In the genomic region with DNA sequence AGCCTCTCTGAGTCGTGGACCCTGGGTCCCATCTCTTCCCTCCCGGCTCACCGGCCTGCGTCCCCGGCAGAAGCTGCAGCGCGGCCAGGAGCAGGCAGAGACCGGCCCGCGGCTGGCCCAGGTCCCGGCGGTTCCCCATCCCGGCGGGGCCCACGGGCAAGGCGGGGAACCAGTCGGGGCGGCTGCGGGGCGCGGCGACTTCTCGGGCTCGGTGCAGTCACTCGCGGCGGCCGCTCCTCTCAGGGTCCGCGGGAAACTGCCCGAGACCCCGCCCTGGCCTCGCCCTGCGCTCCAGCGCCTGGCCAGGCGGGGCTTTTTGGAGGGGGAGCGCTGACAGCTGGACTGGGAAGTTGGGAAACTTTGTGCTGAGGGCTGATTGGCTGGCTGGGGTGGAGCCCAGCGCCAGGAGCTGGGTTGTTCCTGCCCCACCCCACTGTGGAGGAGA, we compare ENCODE assay signal across 11 cellular contexts. TPM values are rescaled to one million over a fixed set of nuclear protein-coding genes. Genes with fewer than 3 reads are reported as not detected.
DNase-seq lines count a peak whose midpoint lies in the region; ATAC-seq, FAIRE-seq and TF ChIP-seq lines count a peak whose summit lies in the region.
"Had no signal": no experiment of that assay in that cellular context is flagged by ENCODE, and none has a peak within 500 bp of the region (broad histone marks: within the 10 kb centered on the region; RNA-seq: fewer than 3 reads in every experiment).

A gene (minus strand): TSS at position 258 of the 445 bp plus-strand sequence. CDS start 119 bp downstream, at position 139.

- no peaks in the 10 kb centered on the region for H3K36me3 Mint-ChIP-seq in activated naive CD4-positive, alpha-beta T cell treated with anti-CD3 and anti-CD28 coated beads, Interleukin-2, amount 10 ng/mL, durations not matched to agents 7 days and 5 days
- peaks cover 9% of the 10 kb centered on the region for H3K36me3 Mint-ChIP-seq in endothelial cell (ENCODE audit: low read depth, unreplicated experiment)

- no peaks in the 10 kb centered on the region for H3K36me3 ChIP-seq in mucosa of descending colon (ENCODE audit: low read depth)
- H3K36me3 ChIP-seq: BLaER1 treated with 17β-estradiol and CSF1 and Interleukin-3, amounts not matched to agents 10 nM and 100 nM had no signal

- intact Hi-C loops in mucosa of descending colon (cut with DNase I, micrococcal nuclease), result no loop called here

- H3K4me3 ChIP-seq in mucosa of descending colon, result no peak within 1 kb of the TSS
- H3K4me3 ChIP-seq: BLaER1 treated with 17β-estradiol and CSF1 and Interleukin-3, amounts not matched to agents 10 nM and 100 nM had no signal

- DNase-seq in activated naive CD4-positive, alpha-beta T cell treated with anti-CD3 and anti-CD28 coated beads, Interleukin-2, amount 10 ng/mL, durations not matched to agents 7 days and 5 days, result no peak
- no peak for DNase-seq in activated naive CD4-positive, alpha-beta T cell treated with Interleukin-2 at 50 U/mL for 16 hours
- DNase-seq in endothelial cell (ENCODE audit: low spot score), result no peak
- DNase-seq in mucosa of descending colon, result peak; percentile 35 to 73 (median 59)
- peak; percentile 48 for DNase-seq in urothelium cell line (ENCODE audit: low spot score)
- no peak for DNase-seq in central memory CD4-positive, alpha-beta T cell
- DNase-seq in SKM-1 treated with dmso at 0.1 percent for 144 hours (lab: John Stamatoyannopoulos, UW; ENCODE audit: unreplicated experiment), result no peak
- DNase-seq: NCI-H1417; stimulated activated naive B cell treated with anti-CD40 and anti-IgM and Interleukin-4, amounts not matched to agents 10 μg/mL and 1 μg/mL and 100 μg/mL, for 72 hours had no signal

- ATAC-seq in mucosa of descending colon, result peak; percentile 58
- ATAC-seq in GM21786 (IDR thresholded peaks at IDR 0.05; ENCODE audit: unreplicated experiment), result no peak
- ATAC-seq: stimulated activated naive B cell treated with anti-CD40 and anti-IgM and Interleukin-4, amounts not matched to agents 10 μg/mL and 1 μg/mL and 100 μg/mL, for 72 hours had no signal

- peaks cover 81% of the 10 kb centered on the region for H3K27me3 Mint-ChIP-seq in activated naive CD4-positive, alpha-beta T cell treated with anti-CD3 and anti-CD28 coated beads, Interleukin-2, amount 10 ng/mL, durations not matched to agents 7 days and 5 days
- peaks cover 30% of the 10 kb centered on the region for H3K27me3 Mint-ChIP-seq in endothelial cell (ENCODE audit: unreplicated experiment)

- CTCF ChIA-PET in activated naive CD4-positive, alpha-beta T cell treated with anti-CD3 and anti-CD28 coated beads, Interleukin-2, amount 10 ng/mL, durations not matched to agents 7 days and 5 days (lab: Charles Lee), result no interaction called here

- no peaks in the 10 kb centered on the region for H3K9me3 ChIP-seq in mucosa of descending colon
- H3K9me3 ChIP-seq: BLaER1 treated with 17β-estradiol and CSF1 and Interleukin-3, amounts not matched to agents 10 nM and 100 nM had no signal

- peaks cover 4% of the 10 kb centered on the region for H3K4me1 Mint-ChIP-seq in activated naive CD4-positive, alpha-beta T cell treated with anti-CD3 and anti-CD28 coated beads, Interleukin-2, amount 10 ng/mL, durations not matched to agents 7 days and 5 days
- peaks cover 7% of the 10 kb centered on the region for H3K4me1 Mint-ChIP-seq in endothelial cell (ENCODE audit: unreplicated experiment)

- TF ChIP-seq CTCF in endothelial cell (IDR thresholded peaks at IDR 0.05; ENCODE audit: unreplicated experiment), result no peak
- TF ChIP-seq CTCF in mucosa of descending colon (IDR thresholded peaks at IDR 0.05), result no peak

- H3K4me3 Mint-ChIP-seq in activated naive CD4-positive, alpha-beta T cell treated with anti-CD3 and anti-CD28 coated beads, Interleukin-2, amount 10 ng/mL, durations not matched to agents 7 days and 5 days, result no peak within 1 kb of the TSS
- H3K4me3 Mint-ChIP-seq in endothelial cell (ENCODE audit: unreplicated experiment), result peak within 1 kb of the TSS; percentile 66
- H3K4me3 Mint-ChIP-seq: stimulated activated naive B cell treated with anti-CD40 and anti-IgM and Interleukin-4, amounts not matched to agents 10 μg/mL and 1 μg/mL and 100 μg/mL, for 72 hours had no signal

- H3K4me1 ChIP-seq in mucosa of descending colon (ENCODE audit: low read depth), result peaks cover 14% of the 10 kb centered on the region

- no peak for FAIRE-seq in urothelium cell line (lab: Jason Lieb, UNC)

- H3K27ac Mint-ChIP-seq in activated naive CD4-positive, alpha-beta T cell treated with anti-CD3 and anti-CD28 coated beads, Interleukin-2, amount 10 ng/mL, durations not matched to agents 7 days and 5 days, result peak within 1 kb of the TSS; percentile 50
- peak within 1 kb of the TSS; percentile 48 for H3K27ac Mint-ChIP-seq in endothelial cell (ENCODE audit: unreplicated experiment)
- H3K27ac Mint-ChIP-seq: stimulated activated naive B cell treated with anti-CD40 and anti-IgM and Interleukin-4, amounts not matched to agents 10 μg/mL and 1 μg/mL and 100 μg/mL, for 72 hours had no signal

- H3K9me3 Mint-ChIP-seq in activated naive CD4-positive, alpha-beta T cell treated with anti-CD3 and anti-CD28 coated beads, Interleukin-2, amount 10 ng/mL, durations not matched to agents 7 days and 5 days, result no peaks in the 10 kb centered on the region
- H3K9me3 Mint-ChIP-seq in endothelial cell (ENCODE audit: unreplicated experiment), result no peaks in the 10 kb centered on the region

RNA-seq across cellular contexts. Expression of the gene that starts here (rescaled TPM):
- total RNA-seq in endothelial cell (ENCODE audit: unreplicated experiment), result 0.05 TPM
- total RNA-seq in mucosa of descending colon, result 1 to 10 TPM; 1.9 to 7.2 (median 5.5) TPM

Comparison
In these comparisons a context has a peak if more than half of its experiments do, and no peak if none do; other contexts are left out.
1. DNase-seq: peak in mucosa of descending colon (3 of 3) and urothelium cell line (single experiment); none in activated naive CD4-positive, alpha-beta T cell treated with anti-CD3 and anti-CD28 coated beads, Interleukin-2, amount 10 ng/mL, durations not matched to agents 7 days and 5 days (single experiment), activated naive CD4-positive, alpha-beta T cell treated with Interleukin-2 at 50 U/mL for 16 hours (single experiment), endothelial cell (single experiment), central memory CD4-positive, alpha-beta T cell (single experiment) and SKM-1 treated with dmso at 0.1 percent for 144 hours (single experiment).